In the genomic region with DNA sequence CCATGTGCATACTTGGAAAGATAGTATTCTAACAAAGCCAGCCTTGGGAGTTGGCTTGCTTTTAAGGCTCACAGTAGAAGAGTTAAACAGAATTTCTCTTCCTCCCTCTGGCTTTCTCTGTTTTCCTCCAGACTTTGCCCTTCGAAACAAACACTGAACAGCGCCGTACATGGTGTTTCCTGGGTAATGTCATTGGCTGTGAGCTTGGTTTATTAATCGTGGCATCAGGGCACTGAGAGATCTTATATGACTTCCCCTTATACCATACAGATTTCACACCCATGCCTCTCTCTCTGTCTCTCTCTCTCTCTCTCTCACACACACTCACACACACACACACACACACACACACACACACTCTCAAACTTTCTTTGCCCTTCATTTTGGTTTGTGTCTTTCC, we compare ENCODE assay signal across 26 cellular contexts.
"Had no signal": no experiment of that assay in that cellular context is flagged by ENCODE, and none has a peak within 500 bp of the region (broad histone marks: within the 10 kb centered on the region; RNA-seq: fewer than 3 reads in every experiment).

No MANE protein-coding gene starts in this region.

- H3K9me3 ChIP-seq: colonic mucosa, esophagus muscularis mucosa, gastrocnemius medialis, neutrophil, ovary, psoas muscle, tibial nerve had no signal

- H3K4me1 ChIP-seq: colonic mucosa had no signal

- H3K9me3 Mint-ChIP-seq: activated CD4-positive, alpha-beta T cell treated with anti-CD3 and anti-CD28 coated beads, Interleukin-2, amount 10 ng/mL, durations not matched to agents 7 days and 5 days; activated CD8-positive, alpha-beta T cell treated with anti-CD3 and anti-CD28 coated beads for 36 hours; effector memory CD8-positive, alpha-beta T cell; memory B cell; stimulated activated naive CD8-positive, alpha-beta T cell treated with anti-CD3 and anti-CD28 coated beads, Interleukin-15, amount 100 ng/mL, for 72 hours; T-cell had no signal

- H3K27me3 Mint-ChIP-seq: stimulated activated naive CD8-positive, alpha-beta T cell treated with anti-CD3 and anti-CD28 coated beads, Interleukin-15, amount 100 ng/mL, for 72 hours had no signal

- H3K4me3 Mint-ChIP-seq: activated CD4-positive, alpha-beta T cell treated with anti-CD3 and anti-CD28 coated beads, Interleukin-2, amount 10 ng/mL, durations not matched to agents 7 days and 5 days; activated CD8-positive, alpha-beta memory T cell treated with anti-CD3 and anti-CD28 coated beads, Interleukin-2, amount 10 ng/mL, durations not matched to agents 7 days and 5 days; activated CD8-positive, alpha-beta T cell treated with anti-CD3 and anti-CD28 coated beads for 36 hours; activated naive CD4-positive, alpha-beta T cell treated with anti-CD3 and anti-CD28 coated beads, Interleukin-2, amount 10 ng/mL, durations not matched to agents 7 days and 5 days; effector memory CD8-positive, alpha-beta T cell; memory B cell; naive B cell; stimulated activated effector memory CD8-positive, alpha-beta T cell treated with anti-CD3 and anti-CD28 coated beads, Interleukin-12 subunit alpha, Interleukin-12 subunit beta, amount 100 ng/mL, for 72 hours; stimulated activated naive CD8-positive, alpha-beta T cell treated with anti-CD3 and anti-CD28 coated beads, Interleukin-15, amount 100 ng/mL, for 72 hours; T-cell had no signal

- H3K27ac ChIP-seq: colonic mucosa, dorsolateral prefrontal cortex, esophagus muscularis mucosa, gastrocnemius medialis, neutrophil, ovary, psoas muscle, VCaP had no signal

- DNase-seq: activated CD4-positive, alpha-beta T cell treated with anti-CD3 and anti-CD28 coated beads, Interleukin-2, amount 10 ng/mL, durations not matched to agents 7 days and 5 days; activated CD4-positive, CD25-positive, alpha-beta regulatory T cell treated with anti-CD3 and anti-CD28 coated beads, Interleukin-2, amount 50 U/mL, for 72 hours; activated CD8-positive, alpha-beta memory T cell treated with anti-CD3 and anti-CD28 coated beads, Interleukin-2, amount 10 ng/mL, durations not matched to agents 7 days and 5 days; activated CD8-positive, alpha-beta T cell treated with anti-CD3 and anti-CD28 coated beads for 36 hours; activated effector memory CD4-positive, alpha-beta T cell treated with anti-CD3 and anti-CD28 coated beads, Interleukin-2, amount 50 U/mL, for 16 hours; activated naive CD4-positive, alpha-beta T cell treated with anti-CD3 and anti-CD28 coated beads, Interleukin-2, amount 10 ng/mL, durations not matched to agents 7 days and 5 days; activated T-cell treated with anti-CD3 and anti-CD28 coated beads for 4 hours; amygdala; colonic mucosa; dorsolateral prefrontal cortex; effector memory CD8-positive, alpha-beta T cell; gastrocnemius medialis; left cardiac atrium; naive B cell; ovary; psoas muscle; right cardiac atrium; stimulated activated CD4-positive, alpha-beta T cell treated with anti-CD3 and anti-CD28 coated beads, Interleukin-1b, Interleukin-23, amount 100 ng/mL, for 48 hours; stimulated activated naive CD8-positive, alpha-beta T cell treated with anti-CD3 and anti-CD28 coated beads, Interleukin-15, amount 100 ng/mL, for 72 hours; T-cell had no signal

- H3K36me3 ChIP-seq: colonic mucosa, esophagus muscularis mucosa, gastrocnemius medialis, neutrophil, ovary, tibial nerve had no signal

- ATAC-seq: activated CD8-positive, alpha-beta memory T cell treated with anti-CD3 and anti-CD28 coated beads, Interleukin-2, amount 10 ng/mL, durations not matched to agents 7 days and 5 days; activated CD8-positive, alpha-beta T cell treated with anti-CD3 and anti-CD28 coated beads for 36 hours; effector memory CD8-positive, alpha-beta T cell; gastrocnemius medialis; left cardiac atrium; psoas muscle; right cardiac atrium; stimulated activated effector memory CD8-positive, alpha-beta T cell treated with anti-CD3 and anti-CD28 coated beads, Interleukin-12 subunit alpha, Interleukin-12 subunit beta, amount 100 ng/mL, for 72 hours; stimulated activated naive CD8-positive, alpha-beta T cell treated with anti-CD3 and anti-CD28 coated beads, Interleukin-15, amount 100 ng/mL, for 72 hours; T-cell had no signal

- H3K27ac Mint-ChIP-seq: activated CD4-positive, alpha-beta T cell treated with anti-CD3 and anti-CD28 coated beads, Interleukin-2, amount 10 ng/mL, durations not matched to agents 7 days and 5 days; activated CD8-positive, alpha-beta memory T cell treated with anti-CD3 and anti-CD28 coated beads, Interleukin-2, amount 10 ng/mL, durations not matched to agents 7 days and 5 days; activated CD8-positive, alpha-beta T cell treated with anti-CD3 and anti-CD28 coated beads for 36 hours; activated naive CD4-positive, alpha-beta T cell treated with anti-CD3 and anti-CD28 coated beads, Interleukin-2, amount 10 ng/mL, durations not matched to agents 7 days and 5 days; effector memory CD8-positive, alpha-beta T cell; memory B cell; stimulated activated effector memory CD8-positive, alpha-beta T cell treated with anti-CD3 and anti-CD28 coated beads, Interleukin-12 subunit alpha, Interleukin-12 subunit beta, amount 100 ng/mL, for 72 hours; stimulated activated naive CD8-positive, alpha-beta T cell treated with anti-CD3 and anti-CD28 coated beads, Interleukin-15, amount 100 ng/mL, for 72 hours; T-cell had no signal

- H3K27me3 ChIP-seq: colonic mucosa, esophagus muscularis mucosa, gastrocnemius medialis, ovary, tibial nerve had no signal

- H3K4me1 Mint-ChIP-seq: activated CD4-positive, alpha-beta T cell treated with anti-CD3 and anti-CD28 coated beads, Interleukin-2, amount 10 ng/mL, durations not matched to agents 7 days and 5 days; activated CD8-positive, alpha-beta memory T cell treated with anti-CD3 and anti-CD28 coated beads, Interleukin-2, amount 10 ng/mL, durations not matched to agents 7 days and 5 days; activated naive CD4-positive, alpha-beta T cell treated with anti-CD3 and anti-CD28 coated beads, Interleukin-2, amount 10 ng/mL, durations not matched to agents 7 days and 5 days; memory B cell; naive B cell; stimulated activated effector memory CD8-positive, alpha-beta T cell treated with anti-CD3 and anti-CD28 coated beads, Interleukin-12 subunit alpha, Interleukin-12 subunit beta, amount 100 ng/mL, for 72 hours; stimulated activated naive CD8-positive, alpha-beta T cell treated with anti-CD3 and anti-CD28 coated beads, Interleukin-15, amount 100 ng/mL, for 72 hours; T-cell had no signal

- H3K4me3 ChIP-seq: colonic mucosa, dorsolateral prefrontal cortex, esophagus muscularis mucosa, gastrocnemius medialis, ovary, psoas muscle, tibial nerve had no signal

- H3K36me3 Mint-ChIP-seq: activated CD8-positive, alpha-beta memory T cell treated with anti-CD3 and anti-CD28 coated beads, Interleukin-2, amount 10 ng/mL, durations not matched to agents 7 days and 5 days; activated naive CD4-positive, alpha-beta T cell treated with anti-CD3 and anti-CD28 coated beads, Interleukin-2, amount 10 ng/mL, durations not matched to agents 7 days and 5 days; memory B cell; naive B cell; stimulated activated effector memory CD8-positive, alpha-beta T cell treated with anti-CD3 and anti-CD28 coated beads, Interleukin-12 subunit alpha, Interleukin-12 subunit beta, amount 100 ng/mL, for 72 hours; T-cell had no signal
